27 cellular contexts compared by ENCODE assay signal in the genomic region with DNA sequence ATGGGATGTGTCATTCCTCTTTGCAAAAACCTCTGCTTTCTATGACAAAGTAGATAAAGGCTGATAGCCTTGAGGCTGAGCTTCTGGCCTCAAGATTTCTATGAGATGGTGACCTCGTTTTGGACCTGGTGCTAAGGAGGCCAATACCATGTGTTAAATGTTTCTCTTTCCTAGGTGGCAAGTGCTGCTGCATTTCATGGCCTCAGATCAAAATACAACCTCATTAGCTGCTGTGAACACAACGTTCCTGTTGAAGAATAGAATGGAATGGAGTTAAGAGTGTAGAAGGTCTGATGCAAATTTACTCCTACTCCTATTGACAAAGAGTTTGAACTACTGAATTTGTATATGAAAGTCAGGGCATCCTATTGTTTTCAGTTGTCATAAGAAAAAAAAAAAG.
"Had no signal": no experiment of that assay in that cellular context is flagged by ENCODE, and none has a peak within 500 bp of the region (broad histone marks: within the 10 kb centered on the region; RNA-seq: fewer than 3 reads in every experiment).

No MANE protein-coding gene starts in this region.

- H3K4me3 Mint-ChIP-seq: memory B cell; natural killer cell treated with Interleukin-12 subunit alpha and Interleukin-12 subunit beta and Interleukin-15 and Interleukin-18, amount 100 ng/mL, for 72 hours; neural progenitor cell; stimulated activated memory B cell treated with anti-CD40 and anti-IgM and Interleukin-4, amounts not matched to agents 10 μg/mL and 1 μg/mL and 100 μg/mL, for 72 hours; stimulated activated naive CD8-positive, alpha-beta T cell treated with anti-CD3 and anti-CD28 coated beads, Interleukin-15, Interleukin-2, amounts not matched to agents 100 ng/mL and 50 ng/mL, for 24 hours had no signal

- H3K4me1 ChIP-seq: lower lobe of right lung, neural progenitor cell, pancreas, tibial nerve, upper lobe of right lung, vagina had no signal

- H3K27me3 Mint-ChIP-seq: memory B cell; natural killer cell treated with Interleukin-12 subunit alpha and Interleukin-12 subunit beta and Interleukin-15 and Interleukin-18, amount 100 ng/mL, for 72 hours; progenitor cell of endocrine pancreas; stimulated activated memory B cell treated with anti-CD40 and anti-IgM and Interleukin-4, amounts not matched to agents 10 μg/mL and 1 μg/mL and 100 μg/mL, for 72 hours; stimulated activated naive CD8-positive, alpha-beta T cell treated with anti-CD3 and anti-CD28 coated beads, Interleukin-15, Interleukin-2, amounts not matched to agents 100 ng/mL and 50 ng/mL, for 24 hours had no signal

- H3K36me3 ChIP-seq: lower lobe of right lung, neural progenitor cell, pancreas, tibial nerve, upper lobe of right lung, vagina had no signal

- DNase-seq: cortex of kidney; dorsolateral prefrontal cortex; effector CD8-positive, alpha-beta T cell; kidney glomerular epithelial cell; lower lobe of right lung; midbrain; nucleus accumbens; pancreas; retina; spleen; stimulated activated CD4-positive, alpha-beta T cell treated with anti-CD3 and anti-CD28 coated beads, Interleukin-15, amount 100 ng/mL, for 24 hours; stimulated activated CD4-positive, alpha-beta T cell treated with anti-CD3 and anti-CD28 coated beads, Interleukin-1b, Interleukin-23, amount 100 ng/mL, for 48 hours; stimulated activated CD4-positive, alpha-beta T cell treated with anti-CD3 and anti-CD28 coated beads, Interleukin-4, amount 100 ng/mL, for 24 hours; testis; upper lobe of right lung had no signal

- ATAC-seq: esophagus mucosa; left lobe of liver; lower lobe of right lung; natural killer cell treated with Interleukin-12 subunit alpha and Interleukin-12 subunit beta and Interleukin-15 and Interleukin-18, amount 100 ng/mL, for 72 hours; pancreas; sciatic nerve; stimulated activated memory B cell treated with anti-CD40 and anti-IgM and Interleukin-4, amounts not matched to agents 10 μg/mL and 1 μg/mL and 100 μg/mL, for 72 hours; upper lobe of right lung had no signal

- H3K27me3 ChIP-seq: dorsolateral prefrontal cortex, hepatocyte, neural progenitor cell, pancreas, spleen, testis, tibial nerve, upper lobe of right lung, vagina had no signal

- H3K36me3 Mint-ChIP-seq: natural killer cell treated with Interleukin-12 subunit alpha and Interleukin-12 subunit beta and Interleukin-15 and Interleukin-18, amount 100 ng/mL, for 72 hours had no signal

- H3K9me3 Mint-ChIP-seq: memory B cell; natural killer cell treated with Interleukin-12 subunit alpha and Interleukin-12 subunit beta and Interleukin-15 and Interleukin-18, amount 100 ng/mL, for 72 hours; neural progenitor cell; stimulated activated memory B cell treated with anti-CD40 and anti-IgM and Interleukin-4, amounts not matched to agents 10 μg/mL and 1 μg/mL and 100 μg/mL, for 72 hours; stimulated activated naive CD8-positive, alpha-beta T cell treated with anti-CD3 and anti-CD28 coated beads, Interleukin-15, Interleukin-2, amounts not matched to agents 100 ng/mL and 50 ng/mL, for 24 hours had no signal

- H3K27ac ChIP-seq: dorsolateral prefrontal cortex, hepatocyte, lower lobe of right lung, neural progenitor cell, pancreas, spleen, testis, tibial nerve, upper lobe of right lung, vagina had no signal

- H3K27ac Mint-ChIP-seq: memory B cell; natural killer cell treated with Interleukin-12 subunit alpha and Interleukin-12 subunit beta and Interleukin-15 and Interleukin-18, amount 100 ng/mL, for 72 hours; neural progenitor cell; progenitor cell of endocrine pancreas; stimulated activated memory B cell treated with anti-CD40 and anti-IgM and Interleukin-4, amounts not matched to agents 10 μg/mL and 1 μg/mL and 100 μg/mL, for 72 hours; stimulated activated naive CD8-positive, alpha-beta T cell treated with anti-CD3 and anti-CD28 coated beads, Interleukin-15, Interleukin-2, amounts not matched to agents 100 ng/mL and 50 ng/mL, for 24 hours had no signal

- H3K4me3 ChIP-seq: dorsolateral prefrontal cortex, hepatocyte, lower lobe of right lung, neural progenitor cell, pancreas, spleen, testis, tibial nerve, upper lobe of right lung, vagina had no signal

- H3K9me3 ChIP-seq: lower lobe of right lung, pancreas, spleen, testis, tibial nerve, upper lobe of right lung, vagina had no signal

- H3K4me1 Mint-ChIP-seq: memory B cell, neural progenitor cell had no signal
